Comparison of ENCODE assay signal across 1 cellular context in genomic region chr18:11379660-11380059, GRCh38.
TF ChIP-seq lines count a peak whose summit lies in the region.

No MANE protein-coding gene starts in this region.

TF ChIP-seq in GM23338, 12 proteins besides CTCF, POLR2A, EP300 and RAD21 (continued from another document):
- TF ChIP-seq REST (IDR thresholded peaks at IDR 0.05; ENCODE audit: unreplicated experiment) (no peak), ETS1 (IDR thresholded peaks at IDR 0.05) (no peak), CREB1 (CRISPR knock-in tag; IDR thresholded peaks at IDR 0.05; ENCODE audit: low read depth) (no peak), ZNF114 (CRISPR knock-in tag; IDR thresholded peaks at IDR 0.05) (no peak), NANOG (IDR thresholded peaks at IDR 0.05; ENCODE audit: borderline replicate concordance) (no peak), ZNF331 (CRISPR knock-in tag; IDR thresholded peaks at IDR 0.05; ENCODE audit: low read depth) (no peak), JUNB (IDR thresholded peaks at IDR 0.05; ENCODE audit: unreplicated experiment) (no peak), ZNF462 (CRISPR knock-in tag; IDR thresholded peaks at IDR 0.05) (no peak), EZH2 (IDR thresholded peaks at IDR 0.05; ENCODE audit: low read depth, unreplicated experiment) (no peak)
